ENCODE assay signal across 21 cellular contexts in genomic region chr19:395467-395866, GRCh38. TPM values are rescaled to one million over a fixed set of nuclear protein-coding genes. Genes with fewer than 3 reads are reported as not detected.
DNase-seq lines count a peak whose midpoint lies in the region; ATAC-seq and TF ChIP-seq lines count a peak whose summit lies in the region.
"Had no signal": no experiment of that assay in that cellular context is flagged by ENCODE, and none has a peak within 500 bp of the region (broad histone marks: within the 10 kb centered on the region; RNA-seq: fewer than 3 reads in every experiment).

No MANE protein-coding gene starts in this region.

- H3K4me1 Mint-ChIP-seq in activated T-cell treated with anti-CD3 and anti-CD28 coated beads, Interleukin-2, amount 50 U/mL, for 72 hours (ENCODE audit: low read depth): peaks cover 20% of the 10 kb centered on the region
- H3K4me1 Mint-ChIP-seq in activated T-cell treated with anti-CD3 and anti-CD28 coated beads, Interleukin-2, amount 50 U/mL, for 24 hours (ENCODE audit: low read depth): peaks cover 6% of the 10 kb centered on the region
- peaks cover 11% of the 10 kb centered on the region for H3K4me1 Mint-ChIP-seq in activated T-helper 17 cell treated with anti-CD3 and anti-CD28 coated beads, Interleukin-2, amount 50 U/mL, for 72 hours
- H3K4me1 Mint-ChIP-seq in chondrocyte (ENCODE audit: low read depth): no peaks in the 10 kb centered on the region
- peaks cover 17% of the 10 kb centered on the region for H3K4me1 Mint-ChIP-seq in stimulated activated effector memory CD8-positive, alpha-beta T cell treated with anti-CD3 and anti-CD28 coated beads, Interleukin-12 subunit alpha, Interleukin-12 subunit beta, amount 100 ng/mL, for 72 hours
- H3K4me1 Mint-ChIP-seq: IgD-negative memory B cell had no signal

- no peak for TF ChIP-seq CTCF in chondrocyte (IDR thresholded peaks at IDR 0.05)

- no peak overlapping the region for H3K4me3 Mint-ChIP-seq in activated T-cell treated with anti-CD3 and anti-CD28 coated beads, Interleukin-2, amount 50 U/mL, for 72 hours
- H3K4me3 Mint-ChIP-seq in activated T-cell treated with anti-CD3 and anti-CD28 coated beads, Interleukin-2, amount 50 U/mL, for 24 hours: no peak overlapping the region
- no peak overlapping the region for H3K4me3 Mint-ChIP-seq in activated T-helper 17 cell treated with anti-CD3 and anti-CD28 coated beads, Interleukin-2, amount 50 U/mL, for 72 hours
- H3K4me3 Mint-ChIP-seq in chondrocyte (ENCODE audit: unreplicated experiment): peak overlapping the region; percentile 27
- H3K4me3 Mint-ChIP-seq in stimulated activated effector memory CD8-positive, alpha-beta T cell treated with anti-CD3 and anti-CD28 coated beads, Interleukin-12 subunit alpha, Interleukin-12 subunit beta, amount 100 ng/mL, for 72 hours: no peak overlapping the region
- H3K4me3 Mint-ChIP-seq: IgD-negative memory B cell had no signal

- ATAC-seq in activated T-cell treated with anti-CD3 and anti-CD28 coated beads, Interleukin-2, amount 50 U/mL, for 72 hours (replicated peaks in 1 of 2): no peak
- ATAC-seq in activated T-helper 17 cell treated with anti-CD3 and anti-CD28 coated beads, Interleukin-2, amount 50 U/mL, for 72 hours (replicated peaks): no peak
- ATAC-seq in stimulated activated effector memory CD8-positive, alpha-beta T cell treated with anti-CD3 and anti-CD28 coated beads, Interleukin-12 subunit alpha, Interleukin-12 subunit beta, amount 100 ng/mL, for 72 hours: no peak
- no peak for ATAC-seq in HG02840 (IDR thresholded peaks at IDR 0.05; ENCODE audit: low FRiP score, unreplicated experiment)

- peaks cover 16 to 24% of the 10 kb centered on the region in 2 donors for H3K36me3 Mint-ChIP-seq in activated T-cell treated with anti-CD3 and anti-CD28 coated beads, Interleukin-2, amount 50 U/mL, for 72 hours (ENCODE audit: insufficient read depth in 2 of 2)
- no peaks in the 10 kb centered on the region for H3K36me3 Mint-ChIP-seq in activated T-cell treated with anti-CD3 and anti-CD28 coated beads, Interleukin-2, amount 50 U/mL, for 24 hours (ENCODE audit: low read depth)
- peaks cover 6% of the 10 kb centered on the region for H3K36me3 Mint-ChIP-seq in activated T-helper 17 cell treated with anti-CD3 and anti-CD28 coated beads, Interleukin-2, amount 50 U/mL, for 72 hours (ENCODE audit: low read depth)
- no peaks in the 10 kb centered on the region for H3K36me3 Mint-ChIP-seq in chondrocyte (ENCODE audit: low read depth)
- peaks cover 27% of the 10 kb centered on the region for H3K36me3 Mint-ChIP-seq in stimulated activated effector memory CD8-positive, alpha-beta T cell treated with anti-CD3 and anti-CD28 coated beads, Interleukin-12 subunit alpha, Interleukin-12 subunit beta, amount 100 ng/mL, for 72 hours
- H3K36me3 Mint-ChIP-seq: IgD-negative memory B cell had no signal

- H3K27ac Mint-ChIP-seq in activated T-cell treated with anti-CD3 and anti-CD28 coated beads, Interleukin-2, amount 50 U/mL, for 72 hours: peak overlapping the region; percentile 4
- H3K27ac Mint-ChIP-seq in activated T-cell treated with anti-CD3 and anti-CD28 coated beads, Interleukin-2, amount 50 U/mL, for 24 hours: no peak overlapping the region
- H3K27ac Mint-ChIP-seq in activated T-helper 17 cell treated with anti-CD3 and anti-CD28 coated beads, Interleukin-2, amount 50 U/mL, for 72 hours: peak overlapping the region; percentile 9
- H3K27ac Mint-ChIP-seq in chondrocyte (ENCODE audit: unreplicated experiment): no peak overlapping the region
- peak overlapping the region; percentile 66 for H3K27ac Mint-ChIP-seq in stimulated activated effector memory CD8-positive, alpha-beta T cell treated with anti-CD3 and anti-CD28 coated beads, Interleukin-12 subunit alpha, Interleukin-12 subunit beta, amount 100 ng/mL, for 72 hours

- peaks cover 15 to 22% of the 10 kb centered on the region in 2 donors for H3K9me3 Mint-ChIP-seq in activated T-cell treated with anti-CD3 and anti-CD28 coated beads, Interleukin-2, amount 50 U/mL, for 72 hours
- peaks cover 10% of the 10 kb centered on the region for H3K9me3 Mint-ChIP-seq in activated T-cell treated with anti-CD3 and anti-CD28 coated beads, Interleukin-2, amount 50 U/mL, for 24 hours
- H3K9me3 Mint-ChIP-seq in activated T-helper 17 cell treated with anti-CD3 and anti-CD28 coated beads, Interleukin-2, amount 50 U/mL, for 72 hours: peaks cover 9% of the 10 kb centered on the region
- H3K9me3 Mint-ChIP-seq in chondrocyte (ENCODE audit: low read depth): peaks cover 4% of the 10 kb centered on the region
- H3K9me3 Mint-ChIP-seq in stimulated activated effector memory CD8-positive, alpha-beta T cell treated with anti-CD3 and anti-CD28 coated beads, Interleukin-12 subunit alpha, Interleukin-12 subunit beta, amount 100 ng/mL, for 72 hours: peaks cover 12% of the 10 kb centered on the region

- H3K27me3 Mint-ChIP-seq in activated T-cell treated with anti-CD3 and anti-CD28 coated beads, Interleukin-2, amount 50 U/mL, for 72 hours (ENCODE audit: low read depth): no peaks in the 10 kb centered on the region
- H3K27me3 Mint-ChIP-seq in activated T-cell treated with anti-CD3 and anti-CD28 coated beads, Interleukin-2, amount 50 U/mL, for 24 hours: no peaks in the 10 kb centered on the region
- H3K27me3 Mint-ChIP-seq in activated T-helper 17 cell treated with anti-CD3 and anti-CD28 coated beads, Interleukin-2, amount 50 U/mL, for 72 hours: no peaks in the 10 kb centered on the region
- peaks cover 5% of the 10 kb centered on the region for H3K27me3 Mint-ChIP-seq in chondrocyte (ENCODE audit: low read depth)
- H3K27me3 Mint-ChIP-seq: IgD-negative memory B cell had no signal

- no peak for DNase-seq in activated T-cell treated with anti-CD3 and anti-CD28 coated beads, Interleukin-2, amount 50 U/mL, for 72 hours
- DNase-seq in activated T-cell treated with anti-CD3 and anti-CD28 coated beads, Interleukin-2, amount 50 U/mL, for 24 hours: no peak
- no peak for DNase-seq in chondrocyte (ENCODE audit: low spot score)
- no peak for DNase-seq in stimulated activated effector memory CD8-positive, alpha-beta T cell treated with anti-CD3 and anti-CD28 coated beads, Interleukin-12 subunit alpha, Interleukin-12 subunit beta, amount 100 ng/mL, for 72 hours (ENCODE audit: low spot score in 2 of 2)
- DNase-seq in activated CD8-positive, alpha-beta memory T cell treated with anti-CD3 and anti-CD28 coated beads, Interleukin-2, amount 50 U/mL, for 48 hours: no peak
- DNase-seq: ACHN, C1 segment of cervical spinal cord, DMS 273 treated with DMSO at 0.1 percent for 48 hours, DND-41, Karpas-422, NCI-H1048, NCI-H1436, NCI-H1930, NCI-H226, NCI-H524, NCI-H82, OCI-M1, Right ventricle myocardium superior had no signal

RNA-seq across cellular contexts. Expression of gene C2CD4C, which starts 13.5 kb away (rescaled TPM):
- total RNA-seq in activated T-cell treated with anti-CD3 and anti-CD28 coated beads, Interleukin-2, amount 50 U/mL, for 72 hours: under 1 TPM; 0.77 to 0.97 TPM
- under 1 TPM; 0.13 to 0.40 TPM for total RNA-seq in activated T-helper 17 cell treated with anti-CD3 and anti-CD28 coated beads, Interleukin-2, amount 50 U/mL, for 72 hours
- total RNA-seq in chondrocyte: 1.1 to 1.4 TPM (median 1.4 TPM) in 3 replicates

RNA-seq across cellular contexts. Expression of gene MIER2, which starts 50.9 kb away (rescaled TPM):
- total RNA-seq in activated T-cell treated with anti-CD3 and anti-CD28 coated beads, Interleukin-2, amount 50 U/mL, for 72 hours: 10 to 100 TPM; 25.8 to 29.0 TPM
- total RNA-seq in activated T-helper 17 cell treated with anti-CD3 and anti-CD28 coated beads, Interleukin-2, amount 50 U/mL, for 72 hours: 10 to 100 TPM; 23.2 TPM
- total RNA-seq in chondrocyte: 40.2 to 44.5 TPM (median 42.4 TPM) in 3 replicates

Comparison
In these comparisons a context has a peak if more than half of its experiments do, and no peak if none do; other contexts are left out.
1. H3K27ac Mint-ChIP-seq: peak in activated T-cell treated with anti-CD3 and anti-CD28 coated beads, Interleukin-2, amount 50 U/mL, for 72 hours (single experiment), activated T-helper 17 cell treated with anti-CD3 and anti-CD28 coated beads, Interleukin-2, amount 50 U/mL, for 72 hours (single experiment) and stimulated activated effector memory CD8-positive, alpha-beta T cell treated with anti-CD3 and anti-CD28 coated beads, Interleukin-12 subunit alpha, Interleukin-12 subunit beta, amount 100 ng/mL, for 72 hours (single experiment); none in activated T-cell treated with anti-CD3 and anti-CD28 coated beads, Interleukin-2, amount 50 U/mL, for 24 hours (single experiment) and chondrocyte (single experiment).